ENCODE assay signal across 21 cellular contexts in genomic region chr3:63951901-63952594, GRCh38. TPM values are rescaled to one million over a fixed set of nuclear protein-coding genes. Genes with fewer than 3 reads are reported as not detected.
DNase-seq lines count a peak whose midpoint lies in the region; ATAC-seq lines count a peak whose summit lies in the region.
"Had no signal": no experiment of that assay in that cellular context is flagged by ENCODE, and none has a peak within 500 bp of the region (broad histone marks: within the 10 kb centered on the region; RNA-seq: fewer than 3 reads in every experiment).

No MANE protein-coding gene starts in this region.

- no peaks in the 10 kb centered on the region for H3K27me3 ChIP-seq in CD8-positive, alpha-beta memory T cell (ENCODE audit: insufficient read depth, low read length, poor library complexity, severe bottlenecking)
- no peaks in the 10 kb centered on the region for H3K27me3 ChIP-seq in iPS-18a (ENCODE audit: control insufficient read depth, insufficient read depth, low read length)
- H3K27me3 ChIP-seq: adrenal gland, BE2C had no signal

- H3K36me3 Mint-ChIP-seq in CD8-positive, alpha-beta memory T cell = peaks cover 0 to 33% (median 6%) of the 10 kb centered on the region in 3 donors
- peaks cover 20% of the 10 kb centered on the region for H3K36me3 Mint-ChIP-seq in activated CD4-positive, alpha-beta memory T cell treated with anti-CD3 and anti-CD28 coated beads, Interleukin-2, amount 10 ng/mL, durations not matched to agents 7 days and 5 days (ENCODE audit: low read depth)

- no peak for DNase-seq in CD8-positive, alpha-beta memory T cell
- DNase-seq in activated CD4-positive, alpha-beta memory T cell treated with anti-CD3 and anti-CD28 coated beads, Interleukin-2, amount 10 ng/mL, durations not matched to agents 7 days and 5 days = no peak
- no peak for DNase-seq in NCI-H510A treated with DMSO at 0.1 percent for 48 hours (lab: John Stamatoyannopoulos, UW)
- no peak for DNase-seq in DMS79 treated with DMSO at 0.1 percent for 48 hours (lab: John Stamatoyannopoulos, UW)
- DNase-seq in sciatic nerve (ENCODE audit: low spot score) = no peak
- DNase-seq: adrenal gland; BE2C; cerebellar nuclear complex; foreskin melanocyte; lower lobe of right lung; naive B cell; NCI-H1048; NCI-H774; PC-9; stimulated activated naive B cell treated with anti-CD40 and anti-IgM and Interleukin-4, amounts not matched to agents 10 μg/mL and 1 μg/mL and 100 μg/mL, for 72 hours had no signal

- H3K27me3 Mint-ChIP-seq in CD8-positive, alpha-beta memory T cell = no peaks in the 10 kb centered on the region
- H3K27me3 Mint-ChIP-seq in activated CD4-positive, alpha-beta memory T cell treated with anti-CD3 and anti-CD28 coated beads, Interleukin-2, amount 10 ng/mL, durations not matched to agents 7 days and 5 days = no peaks in the 10 kb centered on the region
- H3K27me3 Mint-ChIP-seq: IgD-negative memory B cell; naive B cell; progenitor cell of endocrine pancreas; stimulated activated naive B cell treated with anti-CD40 and anti-IgM and Interleukin-4, amounts not matched to agents 10 μg/mL and 1 μg/mL and 100 μg/mL, for 72 hours; type B pancreatic cell had no signal

- H3K4me1 Mint-ChIP-seq in CD8-positive, alpha-beta memory T cell = peaks cover 47 to 67% (median 61%) of the 10 kb centered on the region in 3 donors
- H3K4me1 Mint-ChIP-seq in activated CD4-positive, alpha-beta memory T cell treated with anti-CD3 and anti-CD28 coated beads, Interleukin-2, amount 10 ng/mL, durations not matched to agents 7 days and 5 days = peaks cover 42% of the 10 kb centered on the region

- no peak overlapping the region for H3K27ac ChIP-seq in CD8-positive, alpha-beta memory T cell (ENCODE audit: low read depth, low read length)
- peak overlapping the region; percentile 6 for H3K27ac ChIP-seq in iPS-18a (ENCODE audit: low read length)
- H3K27ac ChIP-seq: lower lobe of right lung, PC-9, VCaP had no signal

- ATAC-seq in GM21381 (IDR thresholded peaks at IDR 0.05; ENCODE audit: unreplicated experiment) (peak; percentile 6), sciatic nerve (no peak)
- ATAC-seq: stimulated activated naive B cell treated with anti-CD40 and anti-IgM and Interleukin-4, amounts not matched to agents 10 μg/mL and 1 μg/mL and 100 μg/mL, for 72 hours had no signal

- POLR2A ChIA-PET in CD8-positive, alpha-beta memory T cell (lab: Charles Lee) = no interaction called here
- POLR2A ChIA-PET in activated CD4-positive, alpha-beta memory T cell treated with anti-CD3 and anti-CD28 coated beads, Interleukin-2, amount 10 ng/mL, durations not matched to agents 7 days and 5 days (lab: Charles Lee) = interaction anchor here (0.8 to 1.6 kb wide), 7 partner anchors 8 to 40 kb away, joined by 3 to 8 read pairs (median 4); partner anchors contain the start of gene SCAANT1

- no peak overlapping the region for H3K4me3 ChIP-seq in CD8-positive, alpha-beta memory T cell (ENCODE audit: low read length)
- H3K4me3 ChIP-seq in iPS-18a (ENCODE audit: low read length) = no peak overlapping the region
- H3K4me3 ChIP-seq: adrenal gland, lower lobe of right lung, PC-9 had no signal

- no peaks in the 10 kb centered on the region for H3K36me3 ChIP-seq in CD8-positive, alpha-beta memory T cell (ENCODE audit: insufficient read depth, low read length)
- H3K36me3 ChIP-seq in iPS-18a (ENCODE audit: control insufficient read depth, low read depth, low read length) = no peaks in the 10 kb centered on the region
- H3K36me3 ChIP-seq: adrenal gland, BE2C had no signal

- H3K9me3 ChIP-seq in CD8-positive, alpha-beta memory T cell (ENCODE audit: low read length) = no peaks in the 10 kb centered on the region
- H3K9me3 ChIP-seq in iPS-18a (ENCODE audit: control insufficient read depth, low read depth, low read length) = no peaks in the 10 kb centered on the region
- H3K9me3 ChIP-seq: adrenal gland, BE2C, lower lobe of right lung had no signal

- H3K9me3 Mint-ChIP-seq in CD8-positive, alpha-beta memory T cell = no peaks in the 10 kb centered on the region
- no peaks in the 10 kb centered on the region for H3K9me3 Mint-ChIP-seq in activated CD4-positive, alpha-beta memory T cell treated with anti-CD3 and anti-CD28 coated beads, Interleukin-2, amount 10 ng/mL, durations not matched to agents 7 days and 5 days
- H3K9me3 Mint-ChIP-seq: IgD-negative memory B cell; naive B cell; stimulated activated naive B cell treated with anti-CD40 and anti-IgM and Interleukin-4, amounts not matched to agents 10 μg/mL and 1 μg/mL and 100 μg/mL, for 72 hours; type B pancreatic cell had no signal

- CTCF ChIA-PET in CD8-positive, alpha-beta memory T cell (lab: Charles Lee) = interaction anchor here (2.2 to 3.8 kb wide), 2 partner anchors 10 to 40 kb away, joined by 16 to 18 read pairs; no protein-coding TSS in a partner anchor
- CTCF ChIA-PET in activated CD4-positive, alpha-beta memory T cell treated with anti-CD3 and anti-CD28 coated beads, Interleukin-2, amount 10 ng/mL, durations not matched to agents 7 days and 5 days (lab: Charles Lee) = interaction anchor here (0.5 to 3.3 kb wide), 7 partner anchors 9 to 71 kb away, joined by 3 to 20 read pairs (median 3); partner anchors contain the start of gene PSMD6

- no peak overlapping the region for H3K9ac ChIP-seq in iPS-18a (ENCODE audit: low read length)

- intact Hi-C loops in sciatic nerve (cut with DNase I) = no loop called here

- peak overlapping the region in 5 of 7 donors; percentile 15 to 76 (median 44) for H3K4me3 Mint-ChIP-seq in CD8-positive, alpha-beta memory T cell
- H3K4me3 Mint-ChIP-seq in activated CD4-positive, alpha-beta memory T cell treated with anti-CD3 and anti-CD28 coated beads, Interleukin-2, amount 10 ng/mL, durations not matched to agents 7 days and 5 days = no peak overlapping the region
- H3K4me3 Mint-ChIP-seq: stimulated activated naive B cell treated with anti-CD40 and anti-IgM and Interleukin-4, amounts not matched to agents 10 μg/mL and 1 μg/mL and 100 μg/mL, for 72 hours; type B pancreatic cell had no signal

- peaks cover 20% of the 10 kb centered on the region for H3K4me1 ChIP-seq in CD8-positive, alpha-beta memory T cell (ENCODE audit: insufficient read depth, low read length)
- H3K4me1 ChIP-seq in iPS-18a (ENCODE audit: control insufficient read depth, low read depth, low read length) = peaks cover 19% of the 10 kb centered on the region

- H3K27ac Mint-ChIP-seq in CD8-positive, alpha-beta memory T cell = peak overlapping the region; percentile 12 to 79 (median 60)
- H3K27ac Mint-ChIP-seq in activated CD4-positive, alpha-beta memory T cell treated with anti-CD3 and anti-CD28 coated beads, Interleukin-2, amount 10 ng/mL, durations not matched to agents 7 days and 5 days = peak overlapping the region; percentile 52
- H3K27ac Mint-ChIP-seq: progenitor cell of endocrine pancreas, type B pancreatic cell had no signal

RNA-seq across cellular contexts. Expression of gene SCAANT1, which starts 39.9 kb away (rescaled TPM):
- not detected for total RNA-seq in CD8-positive, alpha-beta memory T cell
- polyA plus RNA-seq in CD8-positive, alpha-beta memory T cell = not detected
- not detected for total RNA-seq in activated CD4-positive, alpha-beta memory T cell treated with anti-CD3 and anti-CD28 coated beads, Interleukin-2, amount 10 ng/mL, durations not matched to agents 7 days and 5 days
- total RNA-seq in sciatic nerve = not detected
- total RNA-seq: adrenal gland, lower lobe of right lung, PC-9, progenitor cell of endocrine pancreas had no signal
- polyA plus RNA-seq: IgD-negative memory B cell had no signal
